1 cellular context compared by ENCODE assay signal in the genomic region with DNA sequence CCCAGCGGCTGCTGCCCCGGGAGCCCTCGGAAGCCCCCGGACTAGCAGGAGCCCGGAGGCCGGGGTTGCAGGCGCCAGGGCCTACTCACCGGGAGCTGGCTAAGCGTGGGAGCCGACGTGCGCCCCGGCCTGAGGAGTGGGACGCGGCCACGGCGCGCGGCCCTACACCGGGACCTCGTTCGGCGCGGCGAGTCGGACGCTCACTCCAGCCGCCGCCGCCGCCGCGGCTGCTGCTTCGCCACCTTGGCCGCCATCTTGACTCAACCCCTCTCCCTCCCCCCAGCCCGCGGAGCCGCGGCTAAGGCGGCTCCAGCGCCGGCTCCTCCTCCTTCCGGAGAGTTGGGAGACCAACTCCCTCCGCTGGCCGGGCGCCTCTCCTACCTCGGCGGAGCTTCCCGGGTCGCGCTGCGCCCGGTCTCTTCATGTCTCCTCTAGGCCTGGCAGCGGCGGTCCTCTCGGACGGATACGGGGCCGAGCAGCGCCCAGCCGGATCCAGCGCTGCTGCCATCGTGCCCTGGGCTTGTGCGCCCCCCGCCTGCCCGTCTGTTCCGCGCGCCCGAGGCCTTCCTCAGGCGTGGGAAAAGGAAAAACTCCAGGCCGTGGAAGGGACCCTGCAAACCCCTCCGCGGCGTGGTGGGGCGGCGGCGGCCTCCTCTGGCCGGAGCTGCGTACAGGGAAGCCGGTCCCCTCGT.
TF ChIP-seq lines count a peak whose summit lies in the region.

Gene NCOR1 (minus strand): TSS at position 262 of the 692 bp plus-strand sequence. CDS start 20,965 bp downstream, outside the sequence.

TF ChIP-seq in HepG2, 621 proteins besides CTCF, POLR2A, EP300 and RAD21 (continued from another document and continues in another):
- TF ChIP-seq, protein P1, sequence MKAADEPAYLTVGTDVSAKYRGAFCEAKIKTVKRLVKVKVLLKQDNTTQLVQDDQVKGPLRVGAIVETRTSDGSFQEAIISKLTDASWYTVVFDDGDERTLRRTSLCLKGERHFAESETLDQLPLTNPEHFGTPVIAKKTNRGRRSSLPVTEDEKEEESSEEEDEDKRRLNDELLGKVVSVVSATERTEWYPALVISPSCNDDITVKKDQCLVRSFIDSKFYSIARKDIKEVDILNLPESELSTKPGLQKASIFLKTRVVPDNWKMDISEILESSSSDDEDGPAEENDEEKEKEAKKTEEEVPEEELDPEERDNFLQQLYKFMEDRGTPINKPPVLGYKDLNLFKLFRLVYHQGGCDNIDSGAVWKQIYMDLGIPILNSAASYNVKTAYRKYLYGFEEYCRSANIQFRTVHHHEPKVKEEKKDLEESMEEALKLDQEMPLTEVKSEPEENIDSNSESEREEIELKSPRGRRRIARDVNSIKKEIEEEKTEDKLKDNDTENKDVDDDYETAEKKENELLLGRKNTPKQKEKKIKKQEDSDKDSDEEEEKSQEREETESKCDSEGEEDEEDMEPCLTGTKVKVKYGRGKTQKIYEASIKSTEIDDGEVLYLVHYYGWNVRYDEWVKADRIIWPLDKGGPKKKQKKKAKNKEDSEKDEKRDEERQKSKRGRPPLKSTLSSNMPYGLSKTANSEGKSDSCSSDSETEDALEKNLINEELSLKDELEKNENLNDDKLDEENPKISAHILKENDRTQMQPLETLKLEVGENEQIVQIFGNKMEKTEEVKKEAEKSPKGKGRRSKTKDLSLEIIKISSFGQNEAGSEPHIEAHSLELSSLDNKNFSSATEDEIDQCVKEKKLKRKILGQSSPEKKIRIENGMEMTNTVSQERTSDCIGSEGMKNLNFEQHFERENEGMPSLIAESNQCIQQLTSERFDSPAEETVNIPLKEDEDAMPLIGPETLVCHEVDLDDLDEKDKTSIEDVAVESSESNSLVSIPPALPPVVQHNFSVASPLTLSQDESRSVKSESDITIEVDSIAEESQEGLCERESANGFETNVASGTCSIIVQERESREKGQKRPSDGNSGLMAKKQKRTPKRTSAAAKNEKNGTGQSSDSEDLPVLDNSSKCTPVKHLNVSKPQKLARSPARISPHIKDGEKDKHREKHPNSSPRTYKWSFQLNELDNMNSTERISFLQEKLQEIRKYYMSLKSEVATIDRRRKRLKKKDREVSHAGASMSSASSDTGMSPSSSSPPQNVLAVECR (CRISPR knock-in tag; IDR thresholded peaks at IDR 0.05; ENCODE audit: borderline replicate concordance), result peak; percentile 73; the same call in 1 of the 2 replicates
- TF ChIP-seq ZFX (CRISPR knock-in tag; IDR thresholded peaks at IDR 0.05; ENCODE audit: low read depth) (peak; percentile 96), CHCHD3 (CRISPR knock-in tag; IDR thresholded peaks at IDR 0.05) (no peak), NAIF1 (CRISPR knock-in tag; IDR thresholded peaks at IDR 0.05; ENCODE audit: borderline replicate concordance) (peak; percentile 61), ZBTB25 (CRISPR knock-in tag; IDR thresholded peaks at IDR 0.05) (peak; percentile 78; the same call in 1 of the 2 replicates), ZBTB7B (CRISPR knock-in tag; IDR thresholded peaks at IDR 0.05) (0 out of 2 replicates have a peak, but pooled peaks have one; percentile 29), KDM6A (CRISPR knock-in tag; IDR thresholded peaks at IDR 0.05; ENCODE audit: low read depth) (no peak), HINFP (CRISPR knock-in tag; IDR thresholded peaks at IDR 0.05; ENCODE audit: low read depth) (0 out of 2 replicates have a peak, but pooled peaks have one; percentile 81), GABPA (IDR thresholded peaks at IDR 0.05; ENCODE audit: low read depth, low read length) (peak; percentile 27), GABPA (CRISPR knock-in tag; IDR thresholded peaks at IDR 0.05; ENCODE audit: low read depth) (peak; percentile 73), ZNF768 (CRISPR knock-in tag; IDR thresholded peaks at IDR 0.05) (peak; percentile 35), YEATS4 (CRISPR knock-in tag; IDR thresholded peaks at IDR 0.05; ENCODE audit: borderline replicate concordance) (peak; percentile 91), THAP11 (CRISPR knock-in tag; IDR thresholded peaks at IDR 0.05) (peak; percentile 66), SOX13 (IDR thresholded peaks at IDR 0.05) (no peak), SOX13 (CRISPR knock-in tag; conservative IDR thresholded peaks at IDR 0.05 in 1 of 2, IDR thresholded peaks at IDR 0.05 in 1 of 2) (peak in 1 of 2 experiments; percentile 4; a peak in 1 of 4 replicates), RELA (CRISPR knock-in tag; IDR thresholded peaks at IDR 0.05) (no peak), NR2C2 (CRISPR knock-in tag; IDR thresholded peaks at IDR 0.05; ENCODE audit: borderline replicate concordance) (peak; percentile 62; the same call in 1 of the 2 replicates), BHLHE40 (IDR thresholded peaks at IDR 0.05; ENCODE audit: low read length) (no peak), ELF3 (CRISPR knock-in tag; IDR thresholded peaks at IDR 0.05) (peak; percentile 53; the same call in 1 of the 2 replicates), GTF2F1 (IDR thresholded peaks at IDR 0.05; ENCODE audit: low read length) (peak; percentile 25; the same call in 1 of the 2 replicates), NBN (conservative IDR thresholded peaks at IDR 0.05) (no peak), SP1 (IDR thresholded peaks at IDR 0.05) (no peak), SP1 (CRISPR knock-in tag; IDR thresholded peaks at IDR 0.05) (0 out of 2 replicates have a peak, but pooled peaks have one; percentile 37), PPARG (CRISPR knock-in tag; conservative IDR thresholded peaks at IDR 0.05) (0 out of 2 replicates have a peak, but pooled peaks have one; percentile 42), FIP1L1 (IDR thresholded peaks at IDR 0.05; ENCODE audit: borderline replicate concordance, insufficient read depth, low read depth, low read length) (no peak), ZNF543 (CRISPR knock-in tag; IDR thresholded peaks at IDR 0.05) (peak; percentile 60; the same call in 1 of the 2 replicates), ZNF160 (CRISPR knock-in tag; IDR thresholded peaks at IDR 0.05) (no peak), RBM39 (IDR thresholded peaks at IDR 0.05; ENCODE audit: low read depth, low read length, poor library complexity, severe bottlenecking) (peak; percentile 77), TAF15 (IDR thresholded peaks at IDR 0.05; ENCODE audit: low read depth, low read length, poor library complexity, severe bottlenecking) (peak; percentile 85), HHEX (CRISPR knock-in tag; IDR thresholded peaks at IDR 0.05) (no peak), ZNF652 (CRISPR knock-in tag; IDR thresholded peaks at IDR 0.05; ENCODE audit: borderline replicate concordance, low read depth) (0 out of 2 replicates have a peak, but pooled peaks have one; percentile 15), ZNF776 (CRISPR knock-in tag; IDR thresholded peaks at IDR 0.05) (peak; percentile 91), MLXIP (CRISPR knock-in tag; IDR thresholded peaks at IDR 0.05; ENCODE audit: borderline replicate concordance) (no peak), ARID2 (CRISPR knock-in tag; IDR thresholded peaks at IDR 0.05; ENCODE audit: borderline replicate concordance) (peak; percentile 4; the same call in 1 of the 2 replicates), MYC (CRISPR knock-in tag; IDR thresholded peaks at IDR 0.05; ENCODE audit: borderline replicate concordance) (peak; percentile 71; the same call in 1 of the 2 replicates)
- TF ChIP-seq, protein P2, sequence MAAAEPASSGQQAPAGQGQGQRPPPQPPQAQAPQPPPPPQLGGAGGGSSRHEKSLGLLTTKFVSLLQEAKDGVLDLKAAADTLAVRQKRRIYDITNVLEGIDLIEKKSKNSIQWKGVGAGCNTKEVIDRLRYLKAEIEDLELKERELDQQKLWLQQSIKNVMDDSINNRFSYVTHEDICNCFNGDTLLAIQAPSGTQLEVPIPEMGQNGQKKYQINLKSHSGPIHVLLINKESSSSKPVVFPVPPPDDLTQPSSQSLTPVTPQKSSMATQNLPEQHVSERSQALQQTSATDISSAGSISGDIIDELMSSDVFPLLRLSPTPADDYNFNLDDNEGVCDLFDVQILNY (CRISPR knock-in tag; conservative IDR thresholded peaks at IDR 0.05), result peak; percentile 49; the same call in 1 of the 2 replicates
- TF ChIP-seq, protein P3, sequence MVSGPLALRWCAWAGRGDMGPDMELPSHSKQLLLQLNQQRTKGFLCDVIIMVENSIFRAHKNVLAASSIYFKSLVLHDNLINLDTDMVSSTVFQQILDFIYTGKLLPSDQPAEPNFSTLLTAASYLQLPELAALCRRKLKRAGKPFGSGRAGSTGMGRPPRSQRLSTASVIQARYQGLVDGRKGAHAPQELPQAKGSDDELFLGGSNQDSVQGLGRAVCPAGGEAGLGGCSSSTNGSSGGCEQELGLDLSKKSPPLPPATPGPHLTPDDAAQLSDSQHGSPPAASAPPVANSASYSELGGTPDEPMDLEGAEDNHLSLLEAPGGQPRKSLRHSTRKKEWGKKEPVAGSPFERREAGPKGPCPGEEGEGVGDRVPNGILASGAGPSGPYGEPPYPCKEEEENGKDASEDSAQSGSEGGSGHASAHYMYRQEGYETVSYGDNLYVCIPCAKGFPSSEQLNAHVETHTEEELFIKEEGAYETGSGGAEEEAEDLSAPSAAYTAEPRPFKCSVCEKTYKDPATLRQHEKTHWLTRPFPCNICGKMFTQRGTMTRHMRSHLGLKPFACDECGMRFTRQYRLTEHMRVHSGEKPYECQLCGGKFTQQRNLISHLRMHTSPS (CRISPR knock-in tag; IDR thresholded peaks at IDR 0.05; ENCODE audit: low read depth), result 0 out of 2 replicates have a peak, but pooled peaks have one; percentile 20
- TF ChIP-seq, protein P4, sequence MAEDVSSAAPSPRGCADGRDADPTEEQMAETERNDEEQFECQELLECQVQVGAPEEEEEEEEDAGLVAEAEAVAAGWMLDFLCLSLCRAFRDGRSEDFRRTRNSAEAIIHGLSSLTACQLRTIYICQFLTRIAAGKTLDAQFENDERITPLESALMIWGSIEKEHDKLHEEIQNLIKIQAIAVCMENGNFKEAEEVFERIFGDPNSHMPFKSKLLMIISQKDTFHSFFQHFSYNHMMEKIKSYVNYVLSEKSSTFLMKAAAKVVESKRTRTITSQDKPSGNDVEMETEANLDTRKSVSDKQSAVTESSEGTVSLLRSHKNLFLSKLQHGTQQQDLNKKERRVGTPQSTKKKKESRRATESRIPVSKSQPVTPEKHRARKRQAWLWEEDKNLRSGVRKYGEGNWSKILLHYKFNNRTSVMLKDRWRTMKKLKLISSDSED (CRISPR knock-in tag; IDR thresholded peaks at IDR 0.05), result no peak
- TF ChIP-seq, protein P5, sequence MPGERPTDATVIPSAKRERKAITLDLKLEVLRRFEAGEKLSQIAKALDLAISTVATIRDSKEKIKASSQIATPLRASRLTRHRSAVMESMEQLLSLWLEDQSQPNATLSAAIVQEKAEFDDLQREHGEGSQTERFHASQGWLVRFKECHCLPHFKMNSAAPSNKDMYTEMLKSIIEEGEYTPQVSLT (CRISPR knock-in tag; IDR thresholded peaks at IDR 0.05; ENCODE audit: borderline replicate concordance, low read depth), result no peak
- TF ChIP-seq, protein P6, sequence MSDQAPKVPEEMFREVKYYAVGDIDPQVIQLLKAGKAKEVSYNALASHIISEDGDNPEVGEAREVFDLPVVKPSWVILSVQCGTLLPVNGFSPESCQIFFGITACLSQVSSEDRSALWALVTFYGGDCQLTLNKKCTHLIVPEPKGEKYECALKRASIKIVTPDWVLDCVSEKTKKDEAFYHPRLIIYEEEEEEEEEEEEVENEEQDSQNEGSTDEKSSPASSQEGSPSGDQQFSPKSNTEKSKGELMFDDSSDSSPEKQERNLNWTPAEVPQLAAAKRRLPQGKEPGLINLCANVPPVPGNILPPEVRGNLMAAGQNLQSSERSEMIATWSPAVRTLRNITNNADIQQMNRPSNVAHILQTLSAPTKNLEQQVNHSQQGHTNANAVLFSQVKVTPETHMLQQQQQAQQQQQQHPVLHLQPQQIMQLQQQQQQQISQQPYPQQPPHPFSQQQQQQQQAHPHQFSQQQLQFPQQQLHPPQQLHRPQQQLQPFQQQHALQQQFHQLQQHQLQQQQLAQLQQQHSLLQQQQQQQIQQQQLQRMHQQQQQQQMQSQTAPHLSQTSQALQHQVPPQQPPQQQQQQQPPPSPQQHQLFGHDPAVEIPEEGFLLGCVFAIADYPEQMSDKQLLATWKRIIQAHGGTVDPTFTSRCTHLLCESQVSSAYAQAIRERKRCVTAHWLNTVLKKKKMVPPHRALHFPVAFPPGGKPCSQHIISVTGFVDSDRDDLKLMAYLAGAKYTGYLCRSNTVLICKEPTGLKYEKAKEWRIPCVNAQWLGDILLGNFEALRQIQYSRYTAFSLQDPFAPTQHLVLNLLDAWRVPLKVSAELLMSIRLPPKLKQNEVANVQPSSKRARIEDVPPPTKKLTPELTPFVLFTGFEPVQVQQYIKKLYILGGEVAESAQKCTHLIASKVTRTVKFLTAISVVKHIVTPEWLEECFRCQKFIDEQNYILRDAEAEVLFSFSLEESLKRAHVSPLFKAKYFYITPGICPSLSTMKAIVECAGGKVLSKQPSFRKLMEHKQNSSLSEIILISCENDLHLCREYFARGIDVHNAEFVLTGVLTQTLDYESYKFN (CRISPR knock-in tag; conservative IDR thresholded peaks at IDR 0.05), result peak; percentile 55; the same call in 1 of the 2 replicates
